ENCODE assay signal across 9 cellular contexts in genomic region chr2:62014102-62014501, GRCh38.
A peak's percentile ranks its signal among the peaks of the same experiment; 100 is the strongest.
DNase-seq lines count a peak whose midpoint lies in the region; ATAC-seq and TF ChIP-seq lines count a peak whose summit lies in the region.
"Had no signal": no experiment of that assay in that cellular context is flagged by ENCODE, and none has a peak within 500 bp of the region (broad histone marks: within the 10 kb centered on the region; RNA-seq: fewer than 3 reads in every experiment).

No MANE protein-coding gene starts in this region.

- no peaks in the 10 kb centered on the region for H3K79me2 ChIP-seq in H9 (ENCODE audit: insufficient read depth, low read length)

- H3K27me3 ChIP-seq in H9 (ENCODE audit: insufficient read depth, low read length): no peaks in the 10 kb centered on the region

- H3K36me3 Mint-ChIP-seq in H9 (ENCODE audit: insufficient read depth in 1 of 3, low read depth in 3 of 3): no peaks in the 10 kb centered on the region

- H3K27me3 Mint-ChIP-seq in H9 (ENCODE audit: low read depth): no peaks in the 10 kb centered on the region
- H3K27me3 Mint-ChIP-seq: dendritic cell treated with granulocyte-macrophage colony-stimulating factor and Interleukin-4, amounts not matched to agents 40 ng/mL and 50 ng/mL, for 4 days had no signal

- WGBS in H9 (ENCODE audit: extremely low coverage, insufficient read length, low lambda C conversion rate): no CpG with 5 or more reads among the region's 2 CpGs

- H3K4me1 ChIP-seq in H9 (ENCODE audit: insufficient read depth, low read length): no peaks in the 10 kb centered on the region

- no peak overlapping the region for H3K23ac ChIP-seq in H9 (ENCODE audit: insufficient read length, low read depth, low read length)

- H3K9me3 ChIP-seq in H9 (ENCODE audit: control insufficient read depth, low read depth, low read length): no peaks in the 10 kb centered on the region

- H3K23me2 ChIP-seq in H9 (ENCODE audit: insufficient read length, low read depth, low read length, poor library complexity, severe bottlenecking): no peaks in the 10 kb centered on the region

- intact Hi-C loops in head of caudate nucleus (cut with DNase I): no loop called here

- H2BK5ac ChIP-seq in H9 (ENCODE audit: insufficient read length, low read length): no peak overlapping the region

- no peak overlapping the region for H2BK12ac ChIP-seq in H9 (ENCODE audit: insufficient read length, low read depth, low read length)

- no peak overlapping the region for H3K27ac ChIP-seq in H9 (ENCODE audit: insufficient read length, low read depth, low read length)

- no peak overlapping the region for H2BK20ac ChIP-seq in H9 (ENCODE audit: low read depth, low read length, poor library complexity, severe bottlenecking)

- H4K20me1 ChIP-seq in H9 (ENCODE audit: control insufficient read depth, insufficient read depth, insufficient read length): no peaks in the 10 kb centered on the region

- H2BK15ac ChIP-seq in H9 (ENCODE audit: low read depth, low read length): no peak overlapping the region

- ATAC-seq in SK-N-SH treated with all-trans-retinoic acid at 6 μM for 48 hours (peak; percentile 92), HG03097 (IDR thresholded peaks at IDR 0.05; ENCODE audit: low FRiP score, unreplicated experiment) (no peak), GM19035 (IDR thresholded peaks at IDR 0.05; ENCODE audit: unreplicated experiment) (no peak)

- H3K9me3 Mint-ChIP-seq in H9: no peaks in the 10 kb centered on the region
- H3K9me3 Mint-ChIP-seq: dendritic cell treated with granulocyte-macrophage colony-stimulating factor and Interleukin-4, amounts not matched to agents 40 ng/mL and 50 ng/mL, for 4 days had no signal

- no peak overlapping the region for H4K91ac ChIP-seq in H9 (ENCODE audit: insufficient read length, low read depth, low read length)

- no peak overlapping the region for H3K4me3 Mint-ChIP-seq in H9
- H3K4me3 Mint-ChIP-seq: dendritic cell treated with granulocyte-macrophage colony-stimulating factor and Interleukin-4, amounts not matched to agents 40 ng/mL and 50 ng/mL, for 4 days had no signal

- H4K5ac ChIP-seq in H9 (ENCODE audit: insufficient read length, low read depth, low read length): no peak overlapping the region

- no peak for DNase-seq in H9
- peak; percentile 32 to 88 (median 62) for DNase-seq in head of caudate nucleus
- peak; percentile 45 for DNase-seq in renal cortical epithelial cell (ENCODE audit: low read depth)
- no peak for DNase-seq in T-helper 9 cell
- DNase-seq in SW 1271 (lab: John Stamatoyannopoulos, UW): no peak

- no peak overlapping the region for H3K14ac ChIP-seq in H9 (ENCODE audit: insufficient read depth, low read length)

- H3K4me2 ChIP-seq in H9 (ENCODE audit: insufficient read depth, insufficient read length, low read length): no peak overlapping the region

- H3K4me1 Mint-ChIP-seq in H9: peaks cover 6 to 8% of the 10 kb centered on the region in 2 experiments; a peak in 3 of 4 replicates

- H2AK5ac ChIP-seq in H9 (ENCODE audit: insufficient read length, low read length): no peak overlapping the region

- H3K79me1 ChIP-seq in H9 (ENCODE audit: insufficient read depth, low read depth, low read length, poor library complexity, severe bottlenecking): no peaks in the 10 kb centered on the region

- no peak overlapping the region for H2BK120ac ChIP-seq in H9 (ENCODE audit: low read depth, low read length, poor library complexity, severe bottlenecking)

- no peak overlapping the region for H3T11ph ChIP-seq in H9 (ENCODE audit: low read length)

- no peak overlapping the region for H3K9ac ChIP-seq in H9 (ENCODE audit: extremely low read depth, insufficient read length, low read length)

- H3K18ac ChIP-seq in H9 (ENCODE audit: insufficient read length, low read depth, low read length): no peak overlapping the region

- no peak overlapping the region for H2AFZ ChIP-seq in H9 (ENCODE audit: low read length)

- no peak overlapping the region for H3K27ac Mint-ChIP-seq in H9
- H3K27ac Mint-ChIP-seq: dendritic cell treated with granulocyte-macrophage colony-stimulating factor and Interleukin-4, amounts not matched to agents 40 ng/mL and 50 ng/mL, for 4 days had no signal

- H3K56ac ChIP-seq in H9 (ENCODE audit: insufficient read length, low read depth, low read length): no peak overlapping the region

- H4K8ac ChIP-seq in H9 (replicated peaks; ENCODE audit: insufficient read length, low read depth, low read length): no peak overlapping the region

- no peak overlapping the region for H3K4ac ChIP-seq in H9 (ENCODE audit: low read depth, low read length)

- peak; percentile 19; the same call in 2 of the 3 replicates for TF ChIP-seq CTCF in H9 (conservative IDR thresholded peaks at IDR 0.05)

TF ChIP-seq in SK-N-SH treated with all-trans-retinoic acid at 6 μM for 48 hours, 23 proteins besides CTCF, POLR2A, EP300 and RAD21:
- TF ChIP-seq ZFP30 (CRISPR knock-in tag; IDR thresholded peaks at IDR 0.05) (no peak), CSDC2 (CRISPR knock-in tag; IDR thresholded peaks at IDR 0.05) (no peak), ISL1 (CRISPR knock-in tag; IDR thresholded peaks at IDR 0.05) (no peak; the same call in 1 of the 2 replicates), ZNF8 (CRISPR knock-in tag; IDR thresholded peaks at IDR 0.05) (no peak), TCF4 (CRISPR knock-in tag; IDR thresholded peaks at IDR 0.05; ENCODE audit: borderline replicate concordance) (no peak), GLIS3 (CRISPR knock-in tag; IDR thresholded peaks at IDR 0.05) (no peak), ARNTL (CRISPR knock-in tag; IDR thresholded peaks at IDR 0.05; ENCODE audit: borderline replicate concordance, low read depth) (no peak), OSR1 (CRISPR knock-in tag; IDR thresholded peaks at IDR 0.05) (no peak)
- TF ChIP-seq, protein P1, sequence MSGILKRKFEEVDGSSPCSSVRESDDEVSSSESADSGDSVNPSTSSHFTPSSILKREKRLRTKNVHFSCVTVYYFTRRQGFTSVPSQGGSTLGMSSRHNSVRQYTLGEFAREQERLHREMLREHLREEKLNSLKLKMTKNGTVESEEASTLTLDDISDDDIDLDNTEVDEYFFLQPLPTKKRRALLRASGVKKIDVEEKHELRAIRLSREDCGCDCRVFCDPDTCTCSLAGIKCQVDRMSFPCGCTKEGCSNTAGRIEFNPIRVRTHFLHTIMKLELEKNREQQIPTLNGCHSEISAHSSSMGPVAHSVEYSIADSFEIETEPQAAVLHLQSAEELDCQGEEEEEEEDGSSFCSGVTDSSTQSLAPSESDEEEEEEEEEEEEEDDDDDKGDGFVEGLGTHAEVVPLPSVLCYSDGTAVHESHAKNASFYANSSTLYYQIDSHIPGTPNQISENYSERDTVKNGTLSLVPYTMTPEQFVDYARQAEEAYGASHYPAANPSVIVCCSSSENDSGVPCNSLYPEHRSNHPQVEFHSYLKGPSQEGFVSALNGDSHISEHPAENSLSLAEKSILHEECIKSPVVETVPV (CRISPR knock-in tag; IDR thresholded peaks at IDR 0.05): no peak

Comparison
In these comparisons a context has a peak if more than half of its experiments do, and no peak if none do; other contexts are left out.
1. DNase-seq: peak in head of caudate nucleus (42 of 42) and renal cortical epithelial cell (single experiment); none in H9 (single experiment), T-helper 9 cell (single experiment) and SW 1271 (0 of 2).